In the genomic region with DNA sequence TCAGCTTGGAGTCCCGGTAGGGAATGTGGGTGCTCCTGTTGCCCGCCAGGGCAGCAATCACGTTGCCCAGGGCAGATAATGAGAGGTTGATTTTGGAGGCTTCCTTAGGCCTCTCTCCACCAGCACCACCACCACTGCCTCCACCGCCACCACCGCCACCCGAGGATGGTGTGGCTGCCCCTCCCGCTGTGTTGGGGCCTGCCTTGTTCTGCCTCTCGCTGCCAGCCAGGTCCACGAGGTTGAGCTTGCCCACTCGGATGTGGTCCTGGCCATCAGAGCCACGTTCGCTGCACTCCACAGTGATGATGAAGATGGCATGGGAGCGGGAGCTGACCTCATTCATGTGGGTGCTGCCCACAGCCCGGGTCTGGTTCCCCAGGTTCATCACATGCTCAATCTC, we compare ENCODE assay signal across 14 cellular contexts. TPM values are rescaled to one million over a fixed set of nuclear protein-coding genes. Genes with fewer than 3 reads are reported as not detected.
DNase-seq lines count a peak whose midpoint lies in the region; ATAC-seq and TF ChIP-seq lines count a peak whose summit lies in the region.
"Had no signal": no experiment of that assay in that cellular context is flagged by ENCODE, and none has a peak within 500 bp of the region (broad histone marks: within the 10 kb centered on the region; RNA-seq: fewer than 3 reads in every experiment).

No MANE protein-coding gene starts in this region.

- peak overlapping the region; percentile 74 to 85 for H3K4me3 Mint-ChIP-seq in H9
- peak overlapping the region; percentile 87 for H3K4me3 Mint-ChIP-seq in mesothelial cell of epicardium

- no peaks in the 10 kb centered on the region; a peak in 2 of 5 replicates for H3K9me3 Mint-ChIP-seq in H9
- no peaks in the 10 kb centered on the region for H3K9me3 Mint-ChIP-seq in mesothelial cell of epicardium

- H2BK20ac ChIP-seq in H9 (ENCODE audit: low read depth, low read length, poor library complexity, severe bottlenecking), result no peak overlapping the region

- H4K91ac ChIP-seq in H9 (ENCODE audit: insufficient read length, low read depth, low read length), result no peak overlapping the region

- no peak overlapping the region for H2BK15ac ChIP-seq in H9 (ENCODE audit: low read depth, low read length)

- no peak overlapping the region for H2AFZ ChIP-seq in H9 (ENCODE audit: low read length)

- no peak overlapping the region for H3K27ac ChIP-seq in H9 (ENCODE audit: insufficient read length, low read depth, low read length)
- H3K27ac ChIP-seq: SJCRH30 had no signal

- H3K4me1 Mint-ChIP-seq in H9 (peaks cover 48 to 54% of the 10 kb centered on the region in 2 experiments), mesothelial cell of epicardium (peaks cover 53% of the 10 kb centered on the region)

- no peak overlapping the region for H2AK5ac ChIP-seq in H9 (ENCODE audit: insufficient read length, low read length)

- peaks cover 7% of the 10 kb centered on the region for H3K79me1 ChIP-seq in H9 (ENCODE audit: insufficient read depth, low read depth, low read length, poor library complexity, severe bottlenecking)

- H2BK120ac ChIP-seq in H9 (ENCODE audit: low read depth, low read length, poor library complexity, severe bottlenecking), result no peak overlapping the region

- H3K14ac ChIP-seq in H9 (ENCODE audit: insufficient read depth, low read length), result no peak overlapping the region

- H3K9me3 ChIP-seq in H9 (ENCODE audit: control insufficient read depth, low read depth, low read length), result no peaks in the 10 kb centered on the region
- H3K9me3 ChIP-seq: esophagus squamous epithelium, SJCRH30, tibial nerve had no signal

- no peaks in the 10 kb centered on the region for H3K27me3 ChIP-seq in H9 (ENCODE audit: insufficient read depth, low read length)
- H3K27me3 ChIP-seq: esophagus squamous epithelium, SJCRH30, tibial nerve had no signal

- CTCF ChIA-PET in AG04449 (lab: Yijun Ruan, JAX), result interaction anchor here (0.8 to 4.9 kb wide), 9 partner anchors 10 to 349 kb away, joined by 3 to 27 read pairs (median 4); no protein-coding TSS in a partner anchor

- no peaks in the 10 kb centered on the region for H4K20me1 ChIP-seq in H9 (ENCODE audit: control insufficient read depth, insufficient read depth, insufficient read length)

- H3T11ph ChIP-seq in H9 (ENCODE audit: low read length), result no peak overlapping the region

- TF ChIP-seq CTCF in AG04449 (IDR thresholded peaks at IDR 0.05; ENCODE audit: insufficient read depth, low read length, missing control alignments) (no peak), H9 (conservative IDR thresholded peaks at IDR 0.05) (no peak), astrocyte of the cerebellum (IDR thresholded peaks at IDR 0.05; ENCODE audit: low read depth, low read length, missing control alignments) (no peak), mesothelial cell of epicardium (IDR thresholded peaks at IDR 0.05; ENCODE audit: unreplicated experiment) (no peak), GM10266 (IDR thresholded peaks at IDR 0.05; ENCODE audit: control insufficient read depth, insufficient read depth, low read depth, missing control alignments) (no peak)

- H4K5ac ChIP-seq in H9 (ENCODE audit: insufficient read length, low read depth, low read length), result no peak overlapping the region

- H3K4me1 ChIP-seq in H9 (ENCODE audit: insufficient read depth, low read length), result peaks cover 6% of the 10 kb centered on the region; the same call in 1 of the 2 replicates
- H3K4me1 ChIP-seq: SJCRH30 had no signal

- H3K36me3 Mint-ChIP-seq in H9 (ENCODE audit: insufficient read depth in 1 of 3, low read depth in 3 of 3) (peaks cover 17 to 47% (median 43%) of the 10 kb centered on the region in 3 experiments), mesothelial cell of epicardium (peaks cover 5% of the 10 kb centered on the region)

- no peak overlapping the region for H2BK5ac ChIP-seq in H9 (ENCODE audit: insufficient read length, low read length)

- peaks cover 15% of the 10 kb centered on the region for H3K23me2 ChIP-seq in H9 (ENCODE audit: insufficient read length, low read depth, low read length, poor library complexity, severe bottlenecking)

- H3K27me3 Mint-ChIP-seq in H9 (ENCODE audit: low read depth) (no peaks in the 10 kb centered on the region), mesothelial cell of epicardium (ENCODE audit: low read depth) (no peaks in the 10 kb centered on the region)

- POLR2A ChIA-PET in AG04449 (lab: Yijun Ruan, JAX), result no interaction called here

- no peak for DNase-seq in AG04449 (ENCODE audit: low read depth, low spot score)
- no peak for DNase-seq in H9
- DNase-seq in astrocyte of the cerebellum (ENCODE audit: low read depth), result no peak
- DNase-seq in mesothelial cell of epicardium (ENCODE audit: low spot score in 2 of 2, unreplicated experiment in 2 of 2), result no peak
- DNase-seq in GM10266 (ENCODE audit: extremely low spot score), result no peak
- DNase-seq in AG08396 (ENCODE audit: low spot score), result no peak
- no peak for DNase-seq in stimulated activated CD4-positive, alpha-beta T cell treated with anti-CD3 and anti-CD28 coated beads, Interleukin-4, amount 100 ng/mL, for 1 hour
- DNase-seq: esophagus squamous epithelium, kidney glomerular epithelial cell, MV-4-11, NCI-H69, SJCRH30 had no signal

- no peak overlapping the region for H3K18ac ChIP-seq in H9 (ENCODE audit: insufficient read length, low read depth, low read length)

- no peak overlapping the region for H2BK12ac ChIP-seq in H9 (ENCODE audit: insufficient read length, low read depth, low read length)

- no CpG with 5 or more reads among the region's 14 CpGs for WGBS in H9 (ENCODE audit: extremely low coverage, insufficient read length, low lambda C conversion rate)

- in situ Hi-C loops in astrocyte of the cerebellum (cut with HindIII; ENCODE audit: low sequenced_read_pairs), result no loop called here

- H3K4me3 ChIP-seq in AG04449 (ENCODE audit: low read depth, low read length), result peak overlapping the region; percentile 72
- peak overlapping the region; percentile 74 for H3K4me3 ChIP-seq in astrocyte of the cerebellum (ENCODE audit: low read depth, low read length)

- no peak overlapping the region for H4K8ac ChIP-seq in H9 (replicated peaks; ENCODE audit: insufficient read length, low read depth, low read length)

- no peak overlapping the region for H3K9ac ChIP-seq in H9 (ENCODE audit: extremely low read depth, insufficient read length, low read length)

- H3K27ac Mint-ChIP-seq in H9, result no peak overlapping the region
- H3K27ac Mint-ChIP-seq in mesothelial cell of epicardium, result no peak overlapping the region

- no peak overlapping the region for H3K4ac ChIP-seq in H9 (ENCODE audit: low read depth, low read length)

- no peak overlapping the region for H3K56ac ChIP-seq in H9 (ENCODE audit: insufficient read length, low read depth, low read length)

- ATAC-seq in GM21786 (IDR thresholded peaks at IDR 0.05; ENCODE audit: unreplicated experiment), result no peak

- H3K4me2 ChIP-seq in H9 (ENCODE audit: insufficient read depth, insufficient read length, low read length), result peak overlapping the region; percentile 55

- no peaks in the 10 kb centered on the region; the same call in 1 of the 2 replicates for H3K79me2 ChIP-seq in H9 (ENCODE audit: insufficient read depth, low read length)

- no peak overlapping the region for H3K23ac ChIP-seq in H9 (ENCODE audit: insufficient read length, low read depth, low read length)

RNA-seq across cellular contexts. Expression of a gene that starts 1.3 kb away (rescaled TPM):
- total RNA-seq in H9 (2021) (35.2 and 41.4 TPM in 2 replicates), mesothelial cell of epicardium (31.9 to 39.5 TPM (median 39.5 TPM) in 3 replicates)

RNA-seq across cellular contexts. Expression of a gene that starts 52.9 kb away (rescaled TPM):
- total RNA-seq in H9 (2021) (124 and 130 TPM in 2 replicates), mesothelial cell of epicardium (86.5 to 90.6 TPM (median 90.2 TPM) in 3 replicates)
